13 cellular contexts compared by ENCODE assay signal in the genomic region with DNA sequence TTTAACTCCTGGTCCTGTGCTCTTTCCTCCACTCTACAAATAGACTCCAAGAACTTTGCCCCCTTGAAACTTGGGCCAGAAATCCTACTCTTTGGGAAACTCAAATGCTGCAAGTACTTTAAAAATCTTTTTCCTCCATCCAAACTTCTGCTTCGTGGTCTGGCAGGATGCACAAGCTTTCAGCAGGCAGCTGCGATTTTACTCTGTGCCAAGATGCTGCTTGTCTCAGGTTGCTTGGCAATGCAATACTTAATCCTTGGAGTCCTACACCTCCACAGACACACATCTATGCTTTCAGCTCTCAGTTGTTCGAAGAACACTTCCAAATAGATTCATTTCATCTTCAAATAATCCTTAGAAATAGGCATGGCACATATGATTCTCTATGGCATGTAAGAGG.
"Had no signal": no experiment of that assay in that cellular context is flagged by ENCODE, and none has a peak within 500 bp of the region (broad histone marks: within the 10 kb centered on the region; RNA-seq: fewer than 3 reads in every experiment).

No MANE protein-coding gene starts in this region.

- H3K9me3 Mint-ChIP-seq: activated naive CD4-positive, alpha-beta T cell treated with anti-CD3 and anti-CD28 coated beads, Interleukin-2, amount 50 U/mL, for 72 hours; dendritic cell treated with granulocyte-macrophage colony-stimulating factor and Interleukin-4, amounts not matched to agents 40 ng/mL and 50 ng/mL, for 4 days; effector memory CD8-positive, alpha-beta T cell; natural killer cell treated with Interleukin-12 subunit alpha and Interleukin-12 subunit beta and Interleukin-15 and Interleukin-18, amount 100 ng/mL, for 72 hours; stimulated activated naive CD8-positive, alpha-beta T cell treated with anti-CD3 and anti-CD28 coated beads, Interleukin-15, Interleukin-2, amounts not matched to agents 100 ng/mL and 50 ng/mL, for 24 hours had no signal

- H3K27ac Mint-ChIP-seq: activated naive CD4-positive, alpha-beta T cell treated with anti-CD3 and anti-CD28 coated beads, Interleukin-2, amount 50 U/mL, for 72 hours; dendritic cell treated with granulocyte-macrophage colony-stimulating factor and Interleukin-4, amounts not matched to agents 40 ng/mL and 50 ng/mL, for 4 days; effector memory CD8-positive, alpha-beta T cell; natural killer cell treated with Interleukin-12 subunit alpha and Interleukin-12 subunit beta and Interleukin-15 and Interleukin-18, amount 100 ng/mL, for 72 hours; stimulated activated naive CD8-positive, alpha-beta T cell treated with anti-CD3 and anti-CD28 coated beads, Interleukin-15, Interleukin-2, amounts not matched to agents 100 ng/mL and 50 ng/mL, for 24 hours; T-helper 17 cell had no signal

- H3K27ac ChIP-seq: epithelial cell of prostate had no signal

- DNase-seq: activated CD4-positive, CD25-positive, alpha-beta regulatory T cell; activated T-cell treated with anti-CD3 and anti-CD28 coated beads, Interleukin-2, amount 50 U/mL, for 1 hour; effector memory CD8-positive, alpha-beta T cell; foreskin fibroblast; occipital lobe; stimulated activated CD4-positive, alpha-beta T cell treated with anti-CD3 and anti-CD28 coated beads, Interleukin-2, amount 100 ng/mL, for 48 hours; stimulated activated CD8-positive, alpha-beta memory T cell treated with anti-CD3 and anti-CD28 coated beads, Interleukin-4, amount 100 ng/mL, for 48 hours; T-helper 17 cell had no signal

- H3K4me1 Mint-ChIP-seq: T-helper 17 cell had no signal

- H3K36me3 Mint-ChIP-seq: activated naive CD4-positive, alpha-beta T cell treated with anti-CD3 and anti-CD28 coated beads, Interleukin-2, amount 50 U/mL, for 72 hours; natural killer cell treated with Interleukin-12 subunit alpha and Interleukin-12 subunit beta and Interleukin-15 and Interleukin-18, amount 100 ng/mL, for 72 hours had no signal

- H3K4me3 Mint-ChIP-seq: dendritic cell treated with granulocyte-macrophage colony-stimulating factor and Interleukin-4, amounts not matched to agents 40 ng/mL and 50 ng/mL, for 4 days; effector memory CD8-positive, alpha-beta T cell; natural killer cell treated with Interleukin-12 subunit alpha and Interleukin-12 subunit beta and Interleukin-15 and Interleukin-18, amount 100 ng/mL, for 72 hours; stimulated activated naive CD8-positive, alpha-beta T cell treated with anti-CD3 and anti-CD28 coated beads, Interleukin-15, Interleukin-2, amounts not matched to agents 100 ng/mL and 50 ng/mL, for 24 hours; T-helper 17 cell had no signal
